Comparison of ENCODE assay signal across 15 cellular contexts in the genomic region with DNA sequence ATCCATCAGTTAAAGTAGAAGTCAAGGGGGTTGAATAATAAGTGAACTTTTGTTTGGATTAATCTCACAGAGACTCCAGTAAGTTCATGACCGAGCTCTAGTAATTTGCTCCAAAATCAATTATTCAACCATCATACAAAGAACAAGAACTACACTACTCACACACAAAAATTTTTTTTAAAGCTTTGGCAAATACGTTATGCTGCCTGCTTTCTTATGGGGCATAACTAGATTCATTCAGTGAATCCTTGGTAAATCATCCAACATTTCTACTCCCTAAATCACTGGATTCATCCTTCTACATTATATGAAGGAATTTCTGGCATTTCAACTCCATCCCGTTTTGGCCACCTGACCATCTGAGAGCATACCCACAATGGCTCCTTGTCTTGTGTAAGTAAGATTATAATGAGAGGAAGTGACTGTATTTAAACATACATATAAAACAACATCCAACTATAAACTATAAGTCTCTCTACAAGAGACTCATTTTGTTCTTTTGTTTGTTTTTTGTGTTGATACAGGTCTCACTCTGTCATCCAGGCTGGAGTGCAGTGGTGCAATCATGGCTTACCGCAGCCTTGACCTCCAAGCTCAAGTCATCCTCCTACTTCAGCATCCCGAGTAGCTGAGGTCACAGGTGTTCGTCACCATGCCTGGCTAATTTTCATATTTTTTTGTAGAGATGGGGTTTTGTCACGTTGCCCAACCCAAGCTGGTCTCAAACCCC.
DNase-seq lines count a peak whose midpoint lies in the region; ATAC-seq and TF ChIP-seq lines count a peak whose summit lies in the region.
"Had no signal": no experiment of that assay in that cellular context is flagged by ENCODE, and none has a peak within 500 bp of the region (broad histone marks: within the 10 kb centered on the region; RNA-seq: fewer than 3 reads in every experiment).

No MANE protein-coding gene starts in this region.

- H3K27me3 Mint-ChIP-seq in neural progenitor cell (ENCODE audit: insufficient read depth, low read depth): no peaks in the 10 kb centered on the region
- H3K27me3 Mint-ChIP-seq: CD8-positive, alpha-beta memory T cell had no signal

- H2AFZ ChIP-seq in PC-3 (ENCODE audit: low read length) (no peak overlapping the region), neural progenitor cell (replicated peaks) (no peak overlapping the region)

- no peaks in the 10 kb centered on the region for H3K9me3 Mint-ChIP-seq in neural progenitor cell

- H3K9me2 ChIP-seq in PC-3 (replicated peaks; ENCODE audit: low read length): no peaks in the 10 kb centered on the region

- H3K27me3 ChIP-seq in PC-3 (ENCODE audit: low read length): no peaks in the 10 kb centered on the region
- H3K27me3 ChIP-seq in neural progenitor cell: no peaks in the 10 kb centered on the region
- H3K27me3 ChIP-seq: BLaER1 had no signal

- DNase-seq in DMS53 (lab: John Stamatoyannopoulos, UW): peak; percentile 37
- no peak for DNase-seq in DMS53 treated with DMSO at 0.1 percent for 48 hours (lab: John Stamatoyannopoulos, UW; ENCODE audit: unreplicated experiment)
- DNase-seq in HT1080 (ENCODE audit: low read depth): peak; percentile 88
- DNase-seq in PC-3: peak; percentile 43
- no peak for DNase-seq in neural progenitor cell (ENCODE audit: low spot score)
- DNase-seq in putamen (ENCODE audit: low spot score): no peak
- DNase-seq: AML-193; CD8-positive, alpha-beta memory T cell; DND-41; GF-D8; HCEC 1CT had no signal

- H3K27ac ChIP-seq in PC-3 (ENCODE audit: low read length) (peak overlapping the region; percentile 23), neural progenitor cell (no peak overlapping the region)
- H3K27ac ChIP-seq: 22Rv1, BLaER1 had no signal

- H3K36me3 Mint-ChIP-seq in neural progenitor cell: no peaks in the 10 kb centered on the region
- H3K36me3 Mint-ChIP-seq: CD8-positive, alpha-beta memory T cell had no signal

- H3F3A ChIP-seq in PC-3 (ENCODE audit: low read length, unreplicated experiment) (no peaks in the 10 kb centered on the region), neural progenitor cell (ENCODE audit: low read depth) (no peaks in the 10 kb centered on the region)

- H3K9me3 ChIP-seq in PC-3 (ENCODE audit: low read length) (peaks cover 5% of the 10 kb centered on the region; the same call in 1 of the 2 replicates), neural progenitor cell (ENCODE audit: low read depth) (no peaks in the 10 kb centered on the region)
- H3K9me3 ChIP-seq: BLaER1 had no signal

- CTCF ChIA-PET in PC-3 (lab: Charles Lee): no interaction called here

- no peaks in the 10 kb centered on the region for H3K4me1 Mint-ChIP-seq in neural progenitor cell
- H3K4me1 Mint-ChIP-seq: CD8-positive, alpha-beta memory T cell had no signal

- H3K4me1 ChIP-seq in PC-3 (ENCODE audit: insufficient read depth, low read length): no peaks in the 10 kb centered on the region
- no peaks in the 10 kb centered on the region for H3K4me1 ChIP-seq in neural progenitor cell
- H3K4me1 ChIP-seq: BLaER1 had no signal

- no peaks in the 10 kb centered on the region for H3K79me2 ChIP-seq in PC-3 (ENCODE audit: low read length)
- no peaks in the 10 kb centered on the region for H3K79me2 ChIP-seq in neural progenitor cell (ENCODE audit: low read depth)

- TF ChIP-seq CTCF in PC-3 (conservative IDR thresholded peaks at IDR 0.05; ENCODE audit: low read depth, low read length): no peak
- TF ChIP-seq CTCF in neural progenitor cell (IDR thresholded peaks at IDR 0.05): no peak

- H3K4me3 ChIP-seq in PC-3 (ENCODE audit: low read length) (no peak overlapping the region), neural progenitor cell (no peak overlapping the region)
- H3K4me3 ChIP-seq: BLaER1 had no signal

- H4K20me1 ChIP-seq in PC-3 (ENCODE audit: low read length) (no peaks in the 10 kb centered on the region), neural progenitor cell (ENCODE audit: low read depth) (no peaks in the 10 kb centered on the region)
- H4K20me1 ChIP-seq: BLaER1 had no signal

- peak; percentile 33; the same call in 1 of the 2 replicates for ATAC-seq in PC-3
- no peak for ATAC-seq in HG03095 (IDR thresholded peaks at IDR 0.05; ENCODE audit: unreplicated experiment)
- no peak for ATAC-seq in HG02642 (IDR thresholded peaks at IDR 0.05; ENCODE audit: poor library complexity, unreplicated experiment)

- no TSS peak for BruUV-seq in PC-3 (replicated peaks; lab: Mats Ljungman, UMichigan)

- peak overlapping the region; percentile 64 for H3K27ac Mint-ChIP-seq in neural progenitor cell
- H3K27ac Mint-ChIP-seq: CD8-positive, alpha-beta memory T cell had no signal

- POLR2A ChIA-PET in PC-3 (lab: Charles Lee; ENCODE audit: unreplicated experiment): no interaction called here

- no peak overlapping the region for H3K4me3 Mint-ChIP-seq in neural progenitor cell
- H3K4me3 Mint-ChIP-seq: CD8-positive, alpha-beta memory T cell had no signal

- intact Hi-C loops in PC-3 (cut with micrococcal nuclease): no loop called here

- H3K36me3 ChIP-seq in PC-3 (ENCODE audit: low read depth, low read length) (no peaks in the 10 kb centered on the region), neural progenitor cell (no peaks in the 10 kb centered on the region)
- H3K36me3 ChIP-seq: BLaER1 had no signal

- H3K9ac ChIP-seq in PC-3 (ENCODE audit: low read length): no peak overlapping the region
- no peak overlapping the region for H3K9ac ChIP-seq in neural progenitor cell
- H3K9ac ChIP-seq: BLaER1 had no signal

- no peak overlapping the region for H3K4me2 ChIP-seq in PC-3 (ENCODE audit: low read length)
- no peak overlapping the region for H3K4me2 ChIP-seq in neural progenitor cell
- H3K4me2 ChIP-seq: BLaER1 had no signal

Comparison
In these comparisons a context has a peak if more than half of its experiments do, and no peak if none do; other contexts are left out.
1. DNase-seq: peak in DMS53 (single experiment), HT1080 (single experiment) and PC-3 (single experiment); none in DMS53 treated with DMSO at 0.1 percent for 48 hours (single experiment), neural progenitor cell (single experiment) and putamen (single experiment).